In the genomic region with DNA sequence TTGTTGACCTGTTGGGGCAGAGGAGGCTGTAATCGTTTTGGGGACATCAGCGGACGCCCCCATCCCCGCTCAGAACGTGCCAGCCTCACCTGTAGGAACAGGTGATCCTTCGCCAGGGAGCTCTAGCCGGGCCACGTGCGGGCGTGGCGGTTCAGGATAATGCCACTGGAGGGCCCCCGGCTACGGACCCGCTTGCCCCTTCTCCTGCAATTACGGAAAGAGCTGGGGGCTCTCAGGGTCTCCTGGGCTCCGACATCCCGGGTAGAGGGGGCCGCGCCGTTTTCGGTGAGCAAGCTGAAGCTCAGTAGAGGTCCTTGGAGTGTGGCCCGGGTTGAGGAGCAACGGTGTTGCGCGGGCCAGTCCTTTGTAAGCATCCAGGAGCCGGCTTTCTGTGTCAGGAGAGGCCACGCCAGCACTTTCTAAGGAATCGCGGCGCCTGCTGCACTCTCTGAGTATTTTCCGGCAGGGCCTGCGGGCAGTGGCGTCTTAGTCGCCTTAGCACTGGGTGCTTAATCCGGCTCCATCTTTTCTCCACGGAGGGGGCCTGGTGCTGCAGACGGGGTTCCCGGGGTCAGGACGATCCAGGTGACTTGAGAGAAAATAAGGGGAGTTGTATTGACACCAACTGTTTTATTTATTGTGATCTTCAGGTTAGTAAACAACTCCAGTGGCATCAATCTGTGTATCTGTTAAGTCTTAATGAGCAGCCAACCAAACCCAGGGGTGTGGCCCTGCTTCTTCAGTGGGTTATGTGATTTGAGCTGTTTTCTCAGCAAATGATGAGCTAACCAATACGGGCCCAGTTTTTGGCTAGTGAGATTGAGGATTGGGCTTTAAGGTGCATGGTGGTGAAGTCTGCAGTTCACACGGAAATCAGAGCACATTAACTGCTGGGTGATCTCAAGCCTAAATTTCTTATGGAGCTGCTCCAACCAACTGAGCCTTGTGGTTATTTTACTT, we compare ENCODE assay signal across 1 cellular context.
TF ChIP-seq lines count a peak whose summit lies in the region.

No MANE protein-coding gene starts in this region.

TF ChIP-seq in HepG2, 621 proteins besides CTCF, POLR2A, EP300 and RAD21 (continued from another document):
- TF ChIP-seq ETS1 (CRISPR knock-in tag; IDR thresholded peaks at IDR 0.05): no peak
- TF ChIP-seq, protein P1, sequence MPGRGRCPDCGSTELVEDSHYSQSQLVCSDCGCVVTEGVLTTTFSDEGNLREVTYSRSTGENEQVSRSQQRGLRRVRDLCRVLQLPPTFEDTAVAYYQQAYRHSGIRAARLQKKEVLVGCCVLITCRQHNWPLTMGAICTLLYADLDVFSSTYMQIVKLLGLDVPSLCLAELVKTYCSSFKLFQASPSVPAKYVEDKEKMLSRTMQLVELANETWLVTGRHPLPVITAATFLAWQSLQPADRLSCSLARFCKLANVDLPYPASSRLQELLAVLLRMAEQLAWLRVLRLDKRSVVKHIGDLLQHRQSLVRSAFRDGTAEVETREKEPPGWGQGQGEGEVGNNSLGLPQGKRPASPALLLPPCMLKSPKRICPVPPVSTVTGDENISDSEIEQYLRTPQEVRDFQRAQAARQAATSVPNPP (CRISPR knock-in tag; IDR thresholded peaks at IDR 0.05): no peak
- TF ChIP-seq ZBTB20 (CRISPR knock-in tag; IDR thresholded peaks at IDR 0.05; ENCODE audit: borderline replicate concordance, low read depth): no peak
- no peak for TF ChIP-seq CEBPZ (IDR thresholded peaks at IDR 0.05; ENCODE audit: low read length)
- no peak for TF ChIP-seq HDAC1 (CRISPR knock-in tag; IDR thresholded peaks at IDR 0.05)
- no peak for TF ChIP-seq ETV6 (CRISPR knock-in tag; conservative IDR thresholded peaks at IDR 0.05)
- no peak for TF ChIP-seq TEAD3 (CRISPR knock-in tag; optimal IDR thresholded peaks at IDR 0.05; ENCODE audit: borderline replicate concordance)
- no peak for TF ChIP-seq PRDM4 (CRISPR knock-in tag; IDR thresholded peaks at IDR 0.05; ENCODE audit: borderline replicate concordance)
- no peak for TF ChIP-seq ZNF766 (CRISPR knock-in tag; IDR thresholded peaks at IDR 0.05; ENCODE audit: borderline replicate concordance)
- no peak for TF ChIP-seq IKZF1 (IDR thresholded peaks at IDR 0.05)
TF ChIP-seq in HepG2: peak in this region for 11.
